9 cellular contexts compared by ENCODE assay signal in genomic region chr1:202348005-202348508, GRCh38. TPM values are rescaled to one million over a fixed set of nuclear protein-coding genes. Genes with fewer than 3 reads are reported as not detected.
DNase-seq lines count a peak whose midpoint lies in the region; TF ChIP-seq lines count a peak whose summit lies in the region.
"Had no signal": no experiment of that assay in that cellular context is flagged by ENCODE, and none has a peak within 500 bp of the region (broad histone marks: within the 10 kb centered on the region; RNA-seq: fewer than 3 reads in every experiment).

No MANE protein-coding gene starts in this region.

- CTCF ChIA-PET in activated CD4-positive, alpha-beta T cell treated with anti-CD3 and anti-CD28 coated beads, Interleukin-2, amount 10 ng/mL, durations not matched to agents 7 days and 5 days (lab: Charles Lee): no interaction called here

- H3K27me3 ChIP-seq in SJCRH30: no peaks in the 10 kb centered on the region
- H3K27me3 ChIP-seq in stomach: no peaks in the 10 kb centered on the region
- H3K27me3 ChIP-seq: ascending aorta had no signal

- H3K4me1 Mint-ChIP-seq in activated CD4-positive, alpha-beta T cell treated with anti-CD3 and anti-CD28 coated beads, Interleukin-2, amount 10 ng/mL, durations not matched to agents 7 days and 5 days: peaks cover 35% of the 10 kb centered on the region
- peaks cover 11% of the 10 kb centered on the region for H3K4me1 Mint-ChIP-seq in glutamatergic neuron (ENCODE audit: low read depth, unreplicated experiment)

- 0 out of 2 replicates have a peak, but pooled peaks cover 5% of the 10 kb centered on the region for H3K4me1 ChIP-seq in SJCRH30
- H3K4me1 ChIP-seq in stomach: peaks cover 10 to 44% (median 29%) of the 10 kb centered on the region in 4 donors

- DNase-seq in activated CD4-positive, alpha-beta T cell treated with anti-CD3 and anti-CD28 coated beads, Interleukin-2, amount 10 ng/mL, durations not matched to agents 7 days and 5 days: no peak
- no peak for DNase-seq in activated CD4-positive, alpha-beta T cell treated with anti-CD3 and anti-CD28 coated beads, Interleukin-2, amount 50 U/mL, for 1 hour
- DNase-seq in SJCRH30 (no peak), glutamatergic neuron (no peak), stomach (no peak), AML-193 (lab: John Stamatoyannopoulos, UW) (no peak), NCI-H1436 treated with DMSO at 0.1 percent for 48 hours (lab: John Stamatoyannopoulos, UW) (no peak), medulla oblongata (ENCODE audit: extremely low spot score) (no peak)

- 48 to 49% (median 48%) methylated on average over 6 of the region's 6 CpGs for WGBS in stomach, 5 donors

- TF ChIP-seq CTCF in glutamatergic neuron (IDR thresholded peaks at IDR 0.05; ENCODE audit: partially characterized antibody, unreplicated experiment) (no peak), stomach (IDR thresholded peaks at IDR 0.05) (no peak)

- no peak overlapping the region for H3K27ac ChIP-seq in SJCRH30
- H3K27ac ChIP-seq in stomach: peak overlapping the region in 3 of 5 donors; percentile 87 to 94 (median 92)

- no peak for TF ChIP-seq EP300 in stomach (IDR thresholded peaks at IDR 0.05)

- no peak for TF ChIP-seq POLR2A in stomach (IDR thresholded peaks at IDR 0.05)

- H3K36me3 Mint-ChIP-seq in activated CD4-positive, alpha-beta T cell treated with anti-CD3 and anti-CD28 coated beads, Interleukin-2, amount 10 ng/mL, durations not matched to agents 7 days and 5 days (ENCODE audit: low read depth): peaks cover 2% of the 10 kb centered on the region
- no peaks in the 10 kb centered on the region for H3K36me3 Mint-ChIP-seq in glutamatergic neuron (ENCODE audit: unreplicated experiment)

- H3K36me3 ChIP-seq in SJCRH30: no peaks in the 10 kb centered on the region
- no peaks in the 10 kb centered on the region for H3K36me3 ChIP-seq in stomach
- H3K36me3 ChIP-seq: ascending aorta had no signal

- H3K9me3 ChIP-seq in SJCRH30 (replicated peaks) (no peaks in the 10 kb centered on the region), stomach (no peaks in the 10 kb centered on the region)
- H3K9me3 ChIP-seq: ascending aorta had no signal

- H3K27ac Mint-ChIP-seq in activated CD4-positive, alpha-beta T cell treated with anti-CD3 and anti-CD28 coated beads, Interleukin-2, amount 10 ng/mL, durations not matched to agents 7 days and 5 days: peak overlapping the region; percentile 84
- H3K27ac Mint-ChIP-seq in glutamatergic neuron (ENCODE audit: unreplicated experiment): no peak overlapping the region

- H3K4me3 Mint-ChIP-seq in activated CD4-positive, alpha-beta T cell treated with anti-CD3 and anti-CD28 coated beads, Interleukin-2, amount 10 ng/mL, durations not matched to agents 7 days and 5 days: peak overlapping the region; percentile 84
- peak overlapping the region; percentile 96 for H3K4me3 Mint-ChIP-seq in glutamatergic neuron (ENCODE audit: unreplicated experiment)

- H3K4me3 ChIP-seq in SJCRH30 (peak overlapping the region; percentile 81), stomach (peak overlapping the region in 3 of 4 donors; percentile 75 to 99 (median 97))

- POLR2A ChIA-PET in activated CD4-positive, alpha-beta T cell treated with anti-CD3 and anti-CD28 coated beads, Interleukin-2, amount 10 ng/mL, durations not matched to agents 7 days and 5 days (lab: Charles Lee): interaction anchor here (0.6 kb wide), 1 partner anchor 239 kb away, joined by 3 read pairs; no protein-coding TSS in a partner anchor

- no peaks in the 10 kb centered on the region for H3K27me3 Mint-ChIP-seq in activated CD4-positive, alpha-beta T cell treated with anti-CD3 and anti-CD28 coated beads, Interleukin-2, amount 10 ng/mL, durations not matched to agents 7 days and 5 days
- H3K27me3 Mint-ChIP-seq in glutamatergic neuron (ENCODE audit: unreplicated experiment): no peaks in the 10 kb centered on the region

- intact Hi-C loops in stomach (cut with DNase I; ENCODE audit: low total_unique reads): loop anchor here (10.0 kb wide), 1 partner anchor 367 kb away; the partner anchor contains the start of gene SYT2

- no peaks in the 10 kb centered on the region for H3K9me3 Mint-ChIP-seq in activated CD4-positive, alpha-beta T cell treated with anti-CD3 and anti-CD28 coated beads, Interleukin-2, amount 10 ng/mL, durations not matched to agents 7 days and 5 days
- H3K9me3 Mint-ChIP-seq in glutamatergic neuron (ENCODE audit: unreplicated experiment): no peaks in the 10 kb centered on the region

RNA-seq across cellular contexts. Expression of gene PPP1R12B, which starts 0.4 kb away (rescaled TPM):
- 10 to 100 TPM; 20.2 to 25.0 TPM for total RNA-seq in activated CD4-positive, alpha-beta T cell treated with anti-CD3 and anti-CD28 coated beads, Interleukin-2, amount 10 ng/mL, durations not matched to agents 7 days and 5 days
- 15.2 and 21.2 TPM in 2 replicates for total RNA-seq in SJCRH30 (2014; rRNA removed; shearing (Covaris generic))
- 37.3 TPM for total RNA-seq in glutamatergic neuron (ENCODE audit: unreplicated experiment)
- total RNA-seq in stomach: 100 to 1,000 TPM in 4 of 5 donors, 10 to 100 TPM in 1; 76.5 to 352 (median 131) TPM
- 10 to 100 TPM in 2 of 3 donors, 1 to 10 TPM in 1; 9.7 to 12.1 (median 11.2) TPM for polyA plus RNA-seq in stomach

RNA-seq across cellular contexts. Expression of gene UBE2T, which starts 6.3 kb away (rescaled TPM):
- total RNA-seq in activated CD4-positive, alpha-beta T cell treated with anti-CD3 and anti-CD28 coated beads, Interleukin-2, amount 10 ng/mL, durations not matched to agents 7 days and 5 days: 10 to 100 TPM; 68.3 to 80.3 TPM
- 209 and 216 TPM in 2 replicates for total RNA-seq in SJCRH30 (2014; rRNA removed; shearing (Covaris generic))
- total RNA-seq in glutamatergic neuron (ENCODE audit: unreplicated experiment): 20.8 TPM
- total RNA-seq in stomach: 10 to 100 TPM in 1 of 5 donors, 1 to 10 TPM in 3, not detected in 1; 1.0 to 12.3 (median 7.2) TPM
- polyA plus RNA-seq in stomach: 10 to 100 TPM in 2 of 3 donors, 1 to 10 TPM in 1; 5.2 to 18.1 (median 11.6) TPM
- total RNA-seq: ascending aorta had no signal
